In the genomic region with DNA sequence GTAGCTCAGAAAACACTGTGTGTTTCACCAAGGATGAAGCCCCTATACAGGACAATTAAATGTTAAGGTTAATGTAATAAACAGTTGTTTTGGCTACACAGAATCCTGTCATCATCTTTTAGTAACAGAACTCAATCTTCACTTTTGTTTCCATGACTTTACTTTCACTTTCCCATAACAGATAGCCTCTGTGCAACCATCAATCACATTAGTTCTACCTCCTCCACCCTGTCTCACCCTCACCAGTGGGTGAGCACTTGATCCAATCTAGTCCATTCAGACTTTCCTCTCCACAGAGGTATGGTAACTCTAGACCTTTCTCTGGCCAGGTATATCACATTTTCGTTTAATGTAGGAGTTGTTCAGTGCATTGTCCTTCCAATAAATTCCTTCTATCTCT, we compare ENCODE assay signal across 10 cellular contexts.
DNase-seq lines count a peak whose midpoint lies in the region; ATAC-seq and TF ChIP-seq lines count a peak whose summit lies in the region.
"Had no signal": no experiment of that assay in that cellular context is flagged by ENCODE, and none has a peak within 500 bp of the region (broad histone marks: within the 10 kb centered on the region; RNA-seq: fewer than 3 reads in every experiment).

No MANE protein-coding gene starts in this region.

- TF ChIP-seq CTCF in mucosa of descending colon (IDR thresholded peaks at IDR 0.05) (no peak), esophagus squamous epithelium (IDR thresholded peaks at IDR 0.05) (no peak)

- H3K4me2 ChIP-seq in BLaER1 treated with 17β-estradiol and CSF1 and Interleukin-3, amounts not matched to agents 10 nM and 100 nM, result peak overlapping the region in 6 of 11 experiments; percentile 6 to 18 (median 14); a peak in 4 of 22 replicates

- H3K27ac ChIP-seq in BLaER1 treated with 17β-estradiol and CSF1 and Interleukin-3, amounts not matched to agents 10 nM and 100 nM, result no peak overlapping the region
- H3K27ac ChIP-seq in esophagus squamous epithelium, result no peak overlapping the region

- H3K4me3 ChIP-seq in BLaER1 treated with 17β-estradiol and CSF1 and Interleukin-3, amounts not matched to agents 10 nM and 100 nM, result no peak overlapping the region
- no peak overlapping the region for H3K4me3 ChIP-seq in mucosa of descending colon
- no peak overlapping the region for H3K4me3 ChIP-seq in esophagus squamous epithelium

- CTCF ChIA-PET in activated CD8-positive, alpha-beta T cell treated with anti-CD3 and anti-CD28 coated beads, Interleukin-2, amount 10 ng/mL, durations not matched to agents 7 days and 5 days (lab: Charles Lee), result no interaction called here

- intact Hi-C loops in mucosa of descending colon (cut with DNase I, micrococcal nuclease) (no loop called here), esophagus squamous epithelium (cut with DNase I) (no loop called here)

- H4K20me1 ChIP-seq in BLaER1 treated with 17β-estradiol and CSF1 and Interleukin-3, amounts not matched to agents 10 nM and 100 nM, result no peaks in the 10 kb centered on the region

- no peak overlapping the region for H3K9ac ChIP-seq in BLaER1 treated with 17β-estradiol and CSF1 and Interleukin-3, amounts not matched to agents 10 nM and 100 nM

- no peaks in the 10 kb centered on the region for H3K36me3 ChIP-seq in BLaER1 treated with 17β-estradiol and CSF1 and Interleukin-3, amounts not matched to agents 10 nM and 100 nM
- H3K36me3 ChIP-seq in mucosa of descending colon (ENCODE audit: low read depth) (no peaks in the 10 kb centered on the region), esophagus squamous epithelium (no peaks in the 10 kb centered on the region)

- peaks cover 7% of the 10 kb centered on the region for H3K4me1 Mint-ChIP-seq in activated CD8-positive, alpha-beta T cell treated with anti-CD3 and anti-CD28 coated beads, Interleukin-2, amount 10 ng/mL, durations not matched to agents 7 days and 5 days (ENCODE audit: low read depth)

- ATAC-seq in GM18868 (IDR thresholded peaks at IDR 0.05; ENCODE audit: unreplicated experiment) (peak; percentile 81), HG02981 (IDR thresholded peaks at IDR 0.05; ENCODE audit: unreplicated experiment) (peak; percentile 57), HG03460 (IDR thresholded peaks at IDR 0.05; ENCODE audit: unreplicated experiment) (no peak), mucosa of descending colon (no peak)
- ATAC-seq in activated CD8-positive, alpha-beta T cell treated with anti-CD3 and anti-CD28 coated beads, Interleukin-2, amount 10 ng/mL, durations not matched to agents 7 days and 5 days, result peak; percentile 44

- no peak for TF ChIP-seq POLR2A in esophagus squamous epithelium (IDR thresholded peaks at IDR 0.05)

- no peak overlapping the region for H3K4me3 Mint-ChIP-seq in activated CD8-positive, alpha-beta T cell treated with anti-CD3 and anti-CD28 coated beads, Interleukin-2, amount 10 ng/mL, durations not matched to agents 7 days and 5 days
- H3K4me3 Mint-ChIP-seq: activated naive CD8-positive, alpha-beta T cell had no signal

- no peaks in the 10 kb centered on the region for H3K36me3 Mint-ChIP-seq in activated CD8-positive, alpha-beta T cell treated with anti-CD3 and anti-CD28 coated beads, Interleukin-2, amount 10 ng/mL, durations not matched to agents 7 days and 5 days (ENCODE audit: low read depth)
- H3K36me3 Mint-ChIP-seq: activated naive CD8-positive, alpha-beta T cell had no signal

- H3K9me3 Mint-ChIP-seq in activated CD8-positive, alpha-beta T cell treated with anti-CD3 and anti-CD28 coated beads, Interleukin-2, amount 10 ng/mL, durations not matched to agents 7 days and 5 days (ENCODE audit: insufficient read depth), result no peaks in the 10 kb centered on the region

- POLR2A ChIA-PET in activated CD8-positive, alpha-beta T cell treated with anti-CD3 and anti-CD28 coated beads, Interleukin-2, amount 10 ng/mL, durations not matched to agents 7 days and 5 days (lab: Charles Lee), result no interaction called here

- H3K9me3 ChIP-seq in BLaER1 treated with 17β-estradiol and CSF1 and Interleukin-3, amounts not matched to agents 10 nM and 100 nM (replicated peaks in 1 of 11), result no peaks in the 10 kb centered on the region
- H3K9me3 ChIP-seq in mucosa of descending colon (no peaks in the 10 kb centered on the region), esophagus squamous epithelium (no peaks in the 10 kb centered on the region)

- WGBS in esophagus squamous epithelium, 2 donors, result 22 to 48% methylated on average over 1 of the region's 1 CpG

- no peaks in the 10 kb centered on the region for H3K27me3 Mint-ChIP-seq in activated CD8-positive, alpha-beta T cell treated with anti-CD3 and anti-CD28 coated beads, Interleukin-2, amount 10 ng/mL, durations not matched to agents 7 days and 5 days (ENCODE audit: low read depth)
- H3K27me3 Mint-ChIP-seq: activated naive CD8-positive, alpha-beta T cell had no signal

- no peaks in the 10 kb centered on the region for H3K4me1 ChIP-seq in BLaER1 treated with 17β-estradiol and CSF1 and Interleukin-3, amounts not matched to agents 10 nM and 100 nM
- H3K4me1 ChIP-seq in mucosa of descending colon (ENCODE audit: low read depth), result no peaks in the 10 kb centered on the region
- H3K4me1 ChIP-seq in esophagus squamous epithelium, result peaks cover 0 to 11% (median 0%) of the 10 kb centered on the region in 3 donors

- H3K27ac Mint-ChIP-seq in activated CD8-positive, alpha-beta T cell treated with anti-CD3 and anti-CD28 coated beads, Interleukin-2, amount 10 ng/mL, durations not matched to agents 7 days and 5 days, result no peak overlapping the region
- H3K27ac Mint-ChIP-seq: activated naive CD8-positive, alpha-beta T cell had no signal

- H3K27me3 ChIP-seq in BLaER1 treated with 17β-estradiol and CSF1 and Interleukin-3, amounts not matched to agents 10 nM and 100 nM, result no peaks in the 10 kb centered on the region
- H3K27me3 ChIP-seq in esophagus squamous epithelium, result no peaks in the 10 kb centered on the region

- no peak for DNase-seq in activated CD8-positive, alpha-beta T cell treated with anti-CD3 and anti-CD28 coated beads, Interleukin-2, amount 10 ng/mL, durations not matched to agents 7 days and 5 days
- DNase-seq in mucosa of descending colon (no peak), hepatic stellate cell (ENCODE audit: low spot score) (no peak), esophagus squamous epithelium (lab: John Stamatoyannopoulos, UW) (no peak)
- DNase-seq: islet precursor cell had no signal

Comparison
In these comparisons a context has a peak if more than half of its experiments do, and no peak if none do; other contexts are left out.
1. ATAC-seq: peak in GM18868 (single experiment), HG02981 (single experiment) and activated CD8-positive, alpha-beta T cell treated with anti-CD3 and anti-CD28 coated beads, Interleukin-2, amount 10 ng/mL, durations not matched to agents 7 days and 5 days (single experiment); none in HG03460 (single experiment) and mucosa of descending colon (single experiment).